In genomic region chr4:139453041-139453370, GRCh38 we compare ENCODE assay signal across 2 cellular contexts.
TF ChIP-seq lines count a peak whose summit lies in the region.

No MANE protein-coding gene starts in this region.

TF ChIP-seq in SK-N-SH, 30 proteins besides CTCF, POLR2A, EP300 and RAD21:
- TF ChIP-seq YY1 (IDR thresholded peaks at IDR 0.05; ENCODE audit: low read depth) (no peak), CHD2 (IDR thresholded peaks at IDR 0.05; ENCODE audit: low read length, partially characterized antibody) (peak; percentile 18), MXI1 (IDR thresholded peaks at IDR 0.05; ENCODE audit: low read depth, low read length) (peak; percentile 26; the same call in 1 of the 2 replicates), POLR2AphosphoS5 (IDR thresholded peaks at IDR 0.05; ENCODE audit: low read depth, low read length) (no peak)

TF ChIP-seq in HepG2, 621 proteins besides CTCF, POLR2A, EP300 and RAD21 (continues in another document):
- TF ChIP-seq GABPA (IDR thresholded peaks at IDR 0.05; ENCODE audit: low read depth, low read length), result no peak
- TF ChIP-seq GABPA (CRISPR knock-in tag; IDR thresholded peaks at IDR 0.05; ENCODE audit: low read depth), result no peak
- TF ChIP-seq ZNF556 (CRISPR knock-in tag; IDR thresholded peaks at IDR 0.05; ENCODE audit: borderline replicate concordance), result no peak
- TF ChIP-seq MXI1 (IDR thresholded peaks at IDR 0.05; ENCODE audit: borderline replicate concordance, low read depth, low read length), result no peak
- no peak for TF ChIP-seq MEIS2 (CRISPR knock-in tag; IDR thresholded peaks at IDR 0.05)
- TF ChIP-seq TCF7 (IDR thresholded peaks at IDR 0.05; ENCODE audit: low read depth), result no peak
- no peak for TF ChIP-seq ZNF335 (CRISPR knock-in tag; IDR thresholded peaks at IDR 0.05)
- TF ChIP-seq ZNF747 (CRISPR knock-in tag; IDR thresholded peaks at IDR 0.05; ENCODE audit: borderline replicate concordance), result no peak
- no peak for TF ChIP-seq PHF20 (CRISPR knock-in tag; IDR thresholded peaks at IDR 0.05)
- TF ChIP-seq CBX2 (IDR thresholded peaks at IDR 0.05; ENCODE audit: low read depth, low read length), result no peak
- TF ChIP-seq CBX2 (CRISPR knock-in tag; IDR thresholded peaks at IDR 0.05; ENCODE audit: low read depth), result no peak
- peak; percentile 35; the same call in 1 of the 2 replicates for TF ChIP-seq ZNF816 (CRISPR knock-in tag; IDR thresholded peaks at IDR 0.05; ENCODE audit: borderline replicate concordance)
- no peak for TF ChIP-seq SALL1 (CRISPR knock-in tag; IDR thresholded peaks at IDR 0.05)
- TF ChIP-seq, protein P1, sequence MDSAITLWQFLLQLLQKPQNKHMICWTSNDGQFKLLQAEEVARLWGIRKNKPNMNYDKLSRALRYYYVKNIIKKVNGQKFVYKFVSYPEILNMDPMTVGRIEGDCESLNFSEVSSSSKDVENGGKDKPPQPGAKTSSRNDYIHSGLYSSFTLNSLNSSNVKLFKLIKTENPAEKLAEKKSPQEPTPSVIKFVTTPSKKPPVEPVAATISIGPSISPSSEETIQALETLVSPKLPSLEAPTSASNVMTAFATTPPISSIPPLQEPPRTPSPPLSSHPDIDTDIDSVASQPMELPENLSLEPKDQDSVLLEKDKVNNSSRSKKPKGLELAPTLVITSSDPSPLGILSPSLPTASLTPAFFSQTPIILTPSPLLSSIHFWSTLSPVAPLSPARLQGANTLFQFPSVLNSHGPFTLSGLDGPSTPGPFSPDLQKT (CRISPR knock-in tag; IDR thresholded peaks at IDR 0.05; ENCODE audit: borderline replicate concordance), result no peak
- 0 out of 2 replicates have a peak, but pooled peaks have one; percentile 17 for TF ChIP-seq CREB3 (CRISPR knock-in tag; IDR thresholded peaks at IDR 0.05)
- TF ChIP-seq NKX3-1 (CRISPR knock-in tag; IDR thresholded peaks at IDR 0.05), result peak; percentile 31; the same call in 1 of the 2 replicates
- peak; percentile 98 for TF ChIP-seq ZNF205 (CRISPR knock-in tag; IDR thresholded peaks at IDR 0.05)
- no peak for TF ChIP-seq KDM3A (CRISPR knock-in tag; IDR thresholded peaks at IDR 0.05; ENCODE audit: low read depth)
- TF ChIP-seq, protein P2, sequence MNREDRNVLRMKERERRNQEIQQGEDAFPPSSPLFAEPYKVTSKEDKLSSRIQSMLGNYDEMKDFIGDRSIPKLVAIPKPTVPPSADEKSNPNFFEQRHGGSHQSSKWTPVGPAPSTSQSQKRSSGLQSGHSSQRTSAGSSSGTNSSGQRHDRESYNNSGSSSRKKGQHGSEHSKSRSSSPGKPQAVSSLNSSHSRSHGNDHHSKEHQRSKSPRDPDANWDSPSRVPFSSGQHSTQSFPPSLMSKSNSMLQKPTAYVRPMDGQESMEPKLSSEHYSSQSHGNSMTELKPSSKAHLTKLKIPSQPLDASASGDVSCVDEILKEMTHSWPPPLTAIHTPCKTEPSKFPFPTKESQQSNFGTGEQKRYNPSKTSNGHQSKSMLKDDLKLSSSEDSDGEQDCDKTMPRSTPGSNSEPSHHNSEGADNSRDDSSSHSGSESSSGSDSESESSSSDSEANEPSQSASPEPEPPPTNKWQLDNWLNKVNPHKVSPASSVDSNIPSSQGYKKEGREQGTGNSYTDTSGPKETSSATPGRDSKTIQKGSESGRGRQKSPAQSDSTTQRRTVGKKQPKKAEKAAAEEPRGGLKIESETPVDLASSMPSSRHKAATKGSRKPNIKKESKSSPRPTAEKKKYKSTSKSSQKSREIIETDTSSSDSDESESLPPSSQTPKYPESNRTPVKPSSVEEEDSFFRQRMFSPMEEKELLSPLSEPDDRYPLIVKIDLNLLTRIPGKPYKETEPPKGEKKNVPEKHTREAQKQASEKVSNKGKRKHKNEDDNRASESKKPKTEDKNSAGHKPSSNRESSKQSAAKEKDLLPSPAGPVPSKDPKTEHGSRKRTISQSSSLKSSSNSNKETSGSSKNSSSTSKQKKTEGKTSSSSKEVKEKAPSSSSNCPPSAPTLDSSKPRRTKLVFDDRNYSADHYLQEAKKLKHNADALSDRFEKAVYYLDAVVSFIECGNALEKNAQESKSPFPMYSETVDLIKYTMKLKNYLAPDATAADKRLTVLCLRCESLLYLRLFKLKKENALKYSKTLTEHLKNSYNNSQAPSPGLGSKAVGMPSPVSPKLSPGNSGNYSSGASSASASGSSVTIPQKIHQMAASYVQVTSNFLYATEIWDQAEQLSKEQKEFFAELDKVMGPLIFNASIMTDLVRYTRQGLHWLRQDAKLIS (CRISPR knock-in tag; IDR thresholded peaks at IDR 0.05), result no peak
- no peak for TF ChIP-seq SATB2 (CRISPR knock-in tag; IDR thresholded peaks at IDR 0.05)
- no peak for TF ChIP-seq CREBL2 (CRISPR knock-in tag; IDR thresholded peaks at IDR 0.05; ENCODE audit: borderline replicate concordance)
- TF ChIP-seq CBX1 (IDR thresholded peaks at IDR 0.05; ENCODE audit: low read depth), result no peak
- no peak for TF ChIP-seq E2F2 (CRISPR knock-in tag; IDR thresholded peaks at IDR 0.05; ENCODE audit: borderline replicate concordance)
- no peak for TF ChIP-seq ZNF788 (CRISPR knock-in tag; IDR thresholded peaks at IDR 0.05; ENCODE audit: borderline replicate concordance)
- no peak for TF ChIP-seq ZNF354B (CRISPR knock-in tag; IDR thresholded peaks at IDR 0.05)
- TF ChIP-seq, protein P3, sequence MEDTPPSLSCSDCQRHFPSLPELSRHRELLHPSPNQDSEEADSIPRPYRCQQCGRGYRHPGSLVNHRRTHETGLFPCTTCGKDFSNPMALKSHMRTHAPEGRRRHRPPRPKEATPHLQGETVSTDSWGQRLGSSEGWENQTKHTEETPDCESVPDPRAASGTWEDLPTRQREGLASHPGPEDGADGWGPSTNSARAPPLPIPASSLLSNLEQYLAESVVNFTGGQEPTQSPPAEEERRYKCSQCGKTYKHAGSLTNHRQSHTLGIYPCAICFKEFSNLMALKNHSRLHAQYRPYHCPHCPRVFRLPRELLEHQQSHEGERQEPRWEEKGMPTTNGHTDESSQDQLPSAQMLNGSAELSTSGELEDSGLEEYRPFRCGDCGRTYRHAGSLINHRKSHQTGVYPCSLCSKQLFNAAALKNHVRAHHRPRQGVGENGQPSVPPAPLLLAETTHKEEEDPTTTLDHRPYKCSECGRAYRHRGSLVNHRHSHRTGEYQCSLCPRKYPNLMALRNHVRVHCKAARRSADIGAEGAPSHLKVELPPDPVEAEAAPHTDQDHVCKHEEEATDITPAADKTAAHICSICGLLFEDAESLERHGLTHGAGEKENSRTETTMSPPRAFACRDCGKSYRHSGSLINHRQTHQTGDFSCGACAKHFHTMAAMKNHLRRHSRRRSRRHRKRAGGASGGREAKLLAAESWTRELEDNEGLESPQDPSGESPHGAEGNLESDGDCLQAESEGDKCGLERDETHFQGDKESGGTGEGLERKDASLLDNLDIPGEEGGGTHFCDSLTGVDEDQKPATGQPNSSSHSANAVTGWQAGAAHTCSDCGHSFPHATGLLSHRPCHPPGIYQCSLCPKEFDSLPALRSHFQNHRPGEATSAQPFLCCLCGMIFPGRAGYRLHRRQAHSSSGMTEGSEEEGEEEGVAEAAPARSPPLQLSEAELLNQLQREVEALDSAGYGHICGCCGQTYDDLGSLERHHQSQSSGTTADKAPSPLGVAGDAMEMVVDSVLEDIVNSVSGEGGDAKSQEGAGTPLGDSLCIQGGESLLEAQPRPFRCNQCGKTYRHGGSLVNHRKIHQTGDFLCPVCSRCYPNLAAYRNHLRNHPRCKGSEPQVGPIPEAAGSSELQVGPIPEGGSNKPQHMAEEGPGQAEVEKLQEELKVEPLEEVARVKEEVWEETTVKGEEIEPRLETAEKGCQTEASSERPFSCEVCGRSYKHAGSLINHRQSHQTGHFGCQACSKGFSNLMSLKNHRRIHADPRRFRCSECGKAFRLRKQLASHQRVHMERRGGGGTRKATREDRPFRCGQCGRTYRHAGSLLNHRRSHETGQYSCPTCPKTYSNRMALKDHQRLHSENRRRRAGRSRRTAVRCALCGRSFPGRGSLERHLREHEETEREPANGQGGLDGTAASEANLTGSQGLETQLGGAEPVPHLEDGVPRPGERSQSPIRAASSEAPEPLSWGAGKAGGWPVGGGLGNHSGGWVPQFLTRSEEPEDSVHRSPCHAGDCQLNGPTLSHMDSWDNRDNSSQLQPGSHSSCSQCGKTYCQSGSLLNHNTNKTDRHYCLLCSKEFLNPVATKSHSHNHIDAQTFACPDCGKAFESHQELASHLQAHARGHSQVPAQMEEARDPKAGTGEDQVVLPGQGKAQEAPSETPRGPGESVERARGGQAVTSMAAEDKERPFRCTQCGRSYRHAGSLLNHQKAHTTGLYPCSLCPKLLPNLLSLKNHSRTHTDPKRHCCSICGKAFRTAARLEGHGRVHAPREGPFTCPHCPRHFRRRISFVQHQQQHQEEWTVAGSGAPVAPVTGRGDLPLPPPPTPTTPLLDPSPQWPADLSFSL (CRISPR knock-in tag; IDR thresholded peaks at IDR 0.05), result no peak
- TF ChIP-seq, protein P4, sequence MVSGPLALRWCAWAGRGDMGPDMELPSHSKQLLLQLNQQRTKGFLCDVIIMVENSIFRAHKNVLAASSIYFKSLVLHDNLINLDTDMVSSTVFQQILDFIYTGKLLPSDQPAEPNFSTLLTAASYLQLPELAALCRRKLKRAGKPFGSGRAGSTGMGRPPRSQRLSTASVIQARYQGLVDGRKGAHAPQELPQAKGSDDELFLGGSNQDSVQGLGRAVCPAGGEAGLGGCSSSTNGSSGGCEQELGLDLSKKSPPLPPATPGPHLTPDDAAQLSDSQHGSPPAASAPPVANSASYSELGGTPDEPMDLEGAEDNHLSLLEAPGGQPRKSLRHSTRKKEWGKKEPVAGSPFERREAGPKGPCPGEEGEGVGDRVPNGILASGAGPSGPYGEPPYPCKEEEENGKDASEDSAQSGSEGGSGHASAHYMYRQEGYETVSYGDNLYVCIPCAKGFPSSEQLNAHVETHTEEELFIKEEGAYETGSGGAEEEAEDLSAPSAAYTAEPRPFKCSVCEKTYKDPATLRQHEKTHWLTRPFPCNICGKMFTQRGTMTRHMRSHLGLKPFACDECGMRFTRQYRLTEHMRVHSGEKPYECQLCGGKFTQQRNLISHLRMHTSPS (CRISPR knock-in tag; IDR thresholded peaks at IDR 0.05; ENCODE audit: low read depth), result no peak
- no peak for TF ChIP-seq ZNF761 (CRISPR knock-in tag; conservative IDR thresholded peaks at IDR 0.05)
- TF ChIP-seq ZNF292 (CRISPR knock-in tag; IDR thresholded peaks at IDR 0.05; ENCODE audit: borderline replicate concordance, low read depth), result no peak
- peak; percentile 70; the same call in 1 of the 2 replicates for TF ChIP-seq ARID3A (IDR thresholded peaks at IDR 0.05; ENCODE audit: low read depth, low read length)
- no peak for TF ChIP-seq ZNF564 (CRISPR knock-in tag; IDR thresholded peaks at IDR 0.05)
- no peak for TF ChIP-seq SMC3 (IDR thresholded peaks at IDR 0.05; ENCODE audit: low read length)
- TF ChIP-seq ZSCAN9 (CRISPR knock-in tag; IDR thresholded peaks at IDR 0.05; ENCODE audit: borderline replicate concordance), result peak; percentile 19; the same call in 1 of the 2 replicates
- TF ChIP-seq CC2D1A (CRISPR knock-in tag; IDR thresholded peaks at IDR 0.05), result no peak
- TF ChIP-seq ZNF740 (CRISPR knock-in tag; IDR thresholded peaks at IDR 0.05), result no peak
- no peak for TF ChIP-seq ZNF576 (CRISPR knock-in tag; IDR thresholded peaks at IDR 0.05)
- no peak for TF ChIP-seq JARID2 (CRISPR knock-in tag; IDR thresholded peaks at IDR 0.05; ENCODE audit: insufficient replicate concordance)
- TF ChIP-seq GFI1 (CRISPR knock-in tag; IDR thresholded peaks at IDR 0.05; ENCODE audit: borderline replicate concordance), result no peak
- TF ChIP-seq ZBTB37 (CRISPR knock-in tag; IDR thresholded peaks at IDR 0.05), result no peak
- TF ChIP-seq KDM4B (CRISPR knock-in tag; IDR thresholded peaks at IDR 0.05), result no peak
- no peak for TF ChIP-seq KLF15 (CRISPR knock-in tag; IDR thresholded peaks at IDR 0.05; ENCODE audit: borderline replicate concordance)
- no peak for TF ChIP-seq ZKSCAN5 (CRISPR knock-in tag; IDR thresholded peaks at IDR 0.05)
- TF ChIP-seq HNRNPUL1 (IDR thresholded peaks at IDR 0.05; ENCODE audit: low read depth, low read length), result no peak
- no peak for TF ChIP-seq STAG1 (CRISPR knock-in tag; IDR thresholded peaks at IDR 0.05)
